In genomic region chr6:49550413-49551125, GRCh38 we compare ENCODE assay signal across 8 cellular contexts. TPM values are rescaled to one million over a fixed set of nuclear protein-coding genes. Genes with fewer than 3 reads are reported as not detected.
A peak's percentile ranks its signal among the peaks of the same experiment; 100 is the strongest.
DNase-seq lines count a peak whose midpoint lies in the region; ATAC-seq, FAIRE-seq and TF ChIP-seq lines count a peak whose summit lies in the region.

TSS of gene C6orf141 (plus strand) at chr6:49550668. CDS start at chr6:49550793, 125 bp downstream.

- H2AFZ ChIP-seq in ACC112 (ENCODE audit: low read length, unreplicated experiment) = peak within 1 kb of the TSS; percentile 62

- H3K4me3 ChIP-seq in ACC112 (ENCODE audit: low read depth, low read length) (peak within 1 kb of the TSS; percentile 81), body of pancreas (peak within 1 kb of the TSS; percentile 6 to 29)

- no peaks in the 10 kb centered on the region for H3K79me2 ChIP-seq in ACC112 (ENCODE audit: control insufficient read depth, insufficient read depth, low read length, unreplicated experiment)

- DNase-seq in NCI-H774 (lab: John Stamatoyannopoulos, UW) = peak; percentile 64
- DNase-seq in body of pancreas = peak; percentile 34 to 52 (median 47)
- peak; percentile 17 for DNase-seq in kidney glomerular epithelial cell (lab: John Stamatoyannopoulos, UW)
- peak; percentile 15 to 17 for DNase-seq in stimulated activated CD8-positive, alpha-beta memory T cell treated with anti-CD3 and anti-CD28 coated beads, Interleukin-2, amount 100 ng/mL, for 48 hours (ENCODE audit: low read depth in 2 of 2)
- no peak for DNase-seq in RCC 7860 (ENCODE audit: low spot score)

- TF ChIP-seq POLR2A in body of pancreas (IDR thresholded peaks at IDR 0.05) = peak in 2 of 3 donors; percentile 47 to 58

- 0 out of 2 replicates have a peak, but pooled peaks cover 3% of the 10 kb centered on the region for H3K27me3 ChIP-seq in ACC112 (ENCODE audit: insufficient read depth, low read length)
- peaks cover 0 to 6% of the 10 kb centered on the region in 2 donors for H3K27me3 ChIP-seq in body of pancreas

- ATAC-seq in GM18868 (IDR thresholded peaks at IDR 0.05; ENCODE audit: unreplicated experiment) = peak; percentile 63
- peak; percentile 71 for ATAC-seq in HG03039 (IDR thresholded peaks at IDR 0.05; ENCODE audit: unreplicated experiment)
- ATAC-seq in body of pancreas = peak; percentile 75

- H3K9me3 ChIP-seq in body of pancreas = no peaks in the 10 kb centered on the region

- H3K36me3 ChIP-seq in ACC112 (ENCODE audit: insufficient read depth, low read length) (no peaks in the 10 kb centered on the region), body of pancreas (replicated peaks in 1 of 2; ENCODE audit: insufficient read depth in 1 of 2, low read depth in 2 of 2) (no peaks in the 10 kb centered on the region)

- intact Hi-C loops in body of pancreas (cut with DNase I) = no loop called here

- WGBS in body of pancreas, 2 donors = 1 to 3% methylated on average over 20 to 46 of the region's 48 CpGs

- H3K27ac ChIP-seq in ACC112 (ENCODE audit: low read depth, low read length) (no peak within 1 kb of the TSS), body of pancreas (peak within 1 kb of the TSS; percentile 2 to 78 (median 68))

- H3K4me1 ChIP-seq in ACC112 (ENCODE audit: control insufficient read depth, insufficient read depth, low read length, unreplicated experiment) (peaks cover 21% of the 10 kb centered on the region), body of pancreas (peaks cover 26% of the 10 kb centered on the region)

- no peak for FAIRE-seq in RCC 7860 (lab: Jason Lieb, UNC)

- no peak for TF ChIP-seq CTCF in body of pancreas (IDR thresholded peaks at IDR 0.05)

RNA-seq across cellular contexts. Expression of gene C6orf141, which starts in this region (rescaled TPM):
- 10 to 100 TPM; 11.4 to 20.8 TPM for total RNA-seq in body of pancreas
